Comparison of ENCODE assay signal across 18 cellular contexts in genomic region chr20:51182571-51182970, GRCh38.
"Had no signal": no experiment of that assay in that cellular context is flagged by ENCODE, and none has a peak within 500 bp of the region (broad histone marks: within the 10 kb centered on the region; RNA-seq: fewer than 3 reads in every experiment).

No MANE protein-coding gene starts in this region.

- H3K9me3 Mint-ChIP-seq: dendritic cell treated with granulocyte-macrophage colony-stimulating factor and Interleukin-4, amounts not matched to agents 40 ng/mL and 50 ng/mL, for 4 days; naive thymus-derived CD4-positive, alpha-beta T cell; nephron progenitor cell; stimulated activated naive CD8-positive, alpha-beta T cell treated with anti-CD3 and anti-CD28 coated beads, Interleukin-15, Interleukin-2, amounts not matched to agents 100 ng/mL and 50 ng/mL, for 24 hours had no signal

- H3K27ac Mint-ChIP-seq: dendritic cell treated with granulocyte-macrophage colony-stimulating factor and Interleukin-4, amounts not matched to agents 40 ng/mL and 50 ng/mL, for 4 days; naive thymus-derived CD4-positive, alpha-beta T cell; nephron progenitor cell; stimulated activated naive CD8-positive, alpha-beta T cell treated with anti-CD3 and anti-CD28 coated beads, Interleukin-15, Interleukin-2, amounts not matched to agents 100 ng/mL and 50 ng/mL, for 24 hours had no signal

- H3K36me3 Mint-ChIP-seq: naive thymus-derived CD4-positive, alpha-beta T cell had no signal

- DNase-seq: cerebellar nuclear complex; foreskin keratinocyte; heart left ventricle; hippocampal formation; kidney glomerular epithelial cell; naive thymus-derived CD4-positive, alpha-beta T cell; nephron progenitor cell; posterior cingulate gyrus; right cardiac atrium; small intestine; stimulated activated CD4-positive, alpha-beta T cell treated with anti-CD3 and anti-CD28 coated beads, Interleukin-12 subunit alpha, Interleukin-12 subunit beta, amount 100 ng/mL, for 4 hours; thyroid gland; upper lobe of left lung; uterus had no signal

- FAIRE-seq: colon, small intestine had no signal

- H3K4me3 ChIP-seq: heart left ventricle, thyroid gland, upper lobe of left lung, uterus had no signal

- H3K4me3 Mint-ChIP-seq: dendritic cell treated with granulocyte-macrophage colony-stimulating factor and Interleukin-4, amounts not matched to agents 40 ng/mL and 50 ng/mL, for 4 days; naive thymus-derived CD4-positive, alpha-beta T cell; nephron progenitor cell; stimulated activated naive CD8-positive, alpha-beta T cell treated with anti-CD3 and anti-CD28 coated beads, Interleukin-15, Interleukin-2, amounts not matched to agents 100 ng/mL and 50 ng/mL, for 24 hours had no signal

- H3K9me3 ChIP-seq: heart left ventricle, neutrophil, thyroid gland, upper lobe of left lung, uterus had no signal

- H3K27me3 ChIP-seq: foreskin keratinocyte, thyroid gland, upper lobe of left lung, uterus had no signal

- ATAC-seq: foreskin keratinocyte; heart left ventricle; naive thymus-derived CD4-positive, alpha-beta T cell; right cardiac atrium had no signal

- H3K36me3 ChIP-seq: heart left ventricle, neutrophil, thyroid gland, upper lobe of left lung, uterus had no signal

- H3K4me1 Mint-ChIP-seq: naive thymus-derived CD4-positive, alpha-beta T cell had no signal

- H3K27ac ChIP-seq: foreskin keratinocyte, heart left ventricle, neutrophil, thyroid gland, upper lobe of left lung, uterus had no signal
